In the genomic region with DNA sequence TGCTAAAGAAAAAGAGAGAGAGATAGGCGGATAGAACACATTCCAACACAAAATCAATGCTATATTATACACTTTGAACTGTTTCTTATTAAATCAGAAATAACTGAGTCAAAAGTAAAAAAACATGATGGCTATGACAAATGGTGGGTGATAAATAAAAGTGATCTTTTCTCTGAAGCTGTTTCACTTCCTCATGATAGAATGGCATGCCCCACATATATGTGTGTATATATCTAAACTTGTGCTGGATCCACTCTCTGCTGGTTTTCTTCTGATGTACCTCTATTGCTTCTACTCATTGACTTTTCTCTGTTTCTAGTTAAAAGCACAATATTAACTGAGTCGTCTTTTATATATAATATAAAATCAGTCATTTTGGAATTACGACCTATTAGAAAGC, we compare ENCODE assay signal across 27 cellular contexts.
"Had no signal": no experiment of that assay in that cellular context is flagged by ENCODE, and none has a peak within 500 bp of the region (broad histone marks: within the 10 kb centered on the region; RNA-seq: fewer than 3 reads in every experiment).

No MANE protein-coding gene starts in this region.

- DNase-seq: activated B cell treated with CpG ODN at 0.5 μM for 24 hours; activated CD4-positive, alpha-beta memory T cell treated with anti-CD3 and anti-CD28 coated beads for 36 hours; activated CD4-positive, alpha-beta T cell treated with anti-CD3 and anti-CD28 coated beads for 4 hours; activated CD4-positive, alpha-beta T cell treated with anti-CD3 and anti-CD28 coated beads, Interleukin-2, amount 10 ng/mL, durations not matched to agents 24 days and 14 days; activated CD4-positive, alpha-beta T cell treated with anti-CD3 and anti-CD28 coated beads, Interleukin-2, amount 50 U/mL, for 1 hour; activated CD4-positive, alpha-beta T cell treated with anti-CD3 and anti-CD28 coated beads, Interleukin-2, amount 50 U/mL, for 4 hours; activated CD4-positive, CD25-positive, alpha-beta regulatory T cell treated with anti-CD3 and anti-CD28 coated beads, Interleukin-2, amount 50 U/mL, for 72 hours; activated CD8-positive, alpha-beta memory T cell treated with anti-CD3 and anti-CD28 coated beads, Interleukin-2, amount 50 U/mL, for 4 hours; activated CD8-positive, alpha-beta T cell treated with anti-CD3 and anti-CD28 coated beads for 36 hours; activated effector memory CD4-positive, alpha-beta T cell treated with anti-CD3 and anti-CD28 coated beads, Interleukin-2, amount 50 U/mL, for 16 hours; activated gamma-delta T cell treated with Interleukin-2 at 50 U/mL for 16 hours; activated naive CD4-positive, alpha-beta T cell; activated naive CD4-positive, alpha-beta T cell treated with anti-CD3 and anti-CD28 coated beads for 36 hours; activated naive CD4-positive, alpha-beta T cell treated with anti-CD3 and anti-CD28 coated beads, Interleukin-2, amount 50 U/mL, for 16 hours; activated naive CD8-positive, alpha-beta T cell treated with anti-CD3 and anti-CD28 coated beads, Interleukin-2, amount 10 ng/mL, durations not matched to agents 7 days and 5 days; activated naive CD8-positive, alpha-beta T cell treated with anti-CD3 and anti-CD28 coated beads, Interleukin-2, amount 50 U/mL, for 24 hours; activated T-cell treated with anti-CD3 and anti-CD28 coated beads for 4 hours; activated T-cell treated with anti-CD3 and anti-CD28 coated beads, Interleukin-2, amount 50 U/mL, for 1 hour; activated T-cell treated with anti-CD3 and anti-CD28 coated beads, Interleukin-2, amount 50 U/mL, for 4 hours; activated T-cell treated with anti-CD3 and anti-CD28 coated beads, Interleukin-2, amount 50 U/mL, for 72 hours; amygdala; anterior cingulate cortex; caudate nucleus; cerebellar nuclear complex; T-helper 2 cell; T-helper 9 cell had no signal

- ATAC-seq: activated CD8-positive, alpha-beta T cell treated with anti-CD3 and anti-CD28 coated beads for 36 hours; activated naive CD8-positive, alpha-beta T cell treated with anti-CD3 and anti-CD28 coated beads, Interleukin-2, amount 50 U/mL, for 24 hours; activated T-cell treated with anti-CD3 and anti-CD28 coated beads, Interleukin-2, amount 50 U/mL, for 4 hours; activated T-cell treated with anti-CD3 and anti-CD28 coated beads, Interleukin-2, amount 50 U/mL, for 72 hours; activated T-helper 17 cell treated with anti-CD3 and anti-CD28 coated beads, Interleukin-2, amount 50 U/mL, for 72 hours had no signal
